ENCODE assay signal across 29 cellular contexts in genomic region chr9:14677872-14678271, GRCh38. TPM values are rescaled to one million over a fixed set of nuclear protein-coding genes. Genes with fewer than 3 reads are reported as not detected.
DNase-seq lines count a peak whose midpoint lies in the region; ATAC-seq and TF ChIP-seq lines count a peak whose summit lies in the region.
"Had no signal": no experiment of that assay in that cellular context is flagged by ENCODE, and none has a peak within 500 bp of the region (broad histone marks: within the 10 kb centered on the region; RNA-seq: fewer than 3 reads in every experiment).

No MANE protein-coding gene starts in this region.

- no peaks in the 10 kb centered on the region for H3K9me3 Mint-ChIP-seq in mesothelial cell of epicardium
- H3K9me3 Mint-ChIP-seq: CD8-positive, alpha-beta memory T cell had no signal

- H3K27ac ChIP-seq in IMR-90 (ENCODE audit: insufficient read depth, low read length) (no peak overlapping the region), coronary artery (no peak overlapping the region)

- dilution Hi-C loops in IMR-90 (cut with HindIII; ENCODE audit: low sequenced_read_pairs, unreplicated experiment), result no loop called here

- in situ Hi-C loops in IMR-90 (cut with MboI; ENCODE audit: low sequenced_read_pairs), result no loop called here

- TF ChIP-seq CTCF in IMR-90 (conservative IDR thresholded peaks at IDR 0.05; ENCODE audit: low read depth, low read length) (no peak), mesothelial cell of epicardium (IDR thresholded peaks at IDR 0.05; ENCODE audit: unreplicated experiment) (no peak), coronary artery (IDR thresholded peaks at IDR 0.05) (no peak)

- H3K56ac ChIP-seq in IMR-90 (ENCODE audit: extremely low read depth, insufficient read depth, low read length), result no peak overlapping the region

- H3K36me3 ChIP-seq in IMR-90 (ENCODE audit: control insufficient read depth, insufficient read depth, low read length), result no peaks in the 10 kb centered on the region; the same call in 1 of the 2 replicates
- H3K36me3 ChIP-seq: BE2C had no signal

- peaks cover 27% of the 10 kb centered on the region for H3K4me1 Mint-ChIP-seq in mesothelial cell of epicardium
- H3K4me1 Mint-ChIP-seq: CD14-positive monocyte had no signal

- no peak overlapping the region for H4K91ac ChIP-seq in IMR-90 (ENCODE audit: insufficient read depth, low read depth, low read length)

- H3K4me3 ChIP-seq in IMR-90 (ENCODE audit: insufficient read depth, low read depth, low read length) (no peak overlapping the region), coronary artery (no peak overlapping the region)
- H3K4me3 ChIP-seq: GM12878, HAP-1 had no signal

- TF ChIP-seq POLR2A in IMR-90 (IDR thresholded peaks at IDR 0.05; ENCODE audit: low read depth, low read length), result no peak

- H2BK120ac ChIP-seq in IMR-90 (ENCODE audit: low read depth, low read length), result no peak overlapping the region

- WGBS in IMR-90 (ENCODE audit: extremely low coverage in 2 of 2, insufficient read length in 1 of 2), 2 experiments, result 100% methylated on average over 2 of the region's 6 CpGs; no CpG with 5 or more reads in 1 of the 2 experiments

- H3K23ac ChIP-seq in IMR-90 (ENCODE audit: low read depth, low read length), result no peak overlapping the region

- TF ChIP-seq RAD21 in IMR-90 (IDR thresholded peaks at IDR 0.05; ENCODE audit: low read length), result no peak

- H2BK15ac ChIP-seq in IMR-90 (ENCODE audit: low read depth, low read length), result no peak overlapping the region

- H3K27ac Mint-ChIP-seq in mesothelial cell of epicardium, result peak overlapping the region; percentile 57
- H3K27ac Mint-ChIP-seq: CD14-positive monocyte had no signal

- no peak overlapping the region for H2AK9ac ChIP-seq in IMR-90 (replicated peaks; ENCODE audit: low read depth, low read length, poor library complexity)

- no peaks in the 10 kb centered on the region for H3K27me3 ChIP-seq in IMR-90 (ENCODE audit: control insufficient read depth, insufficient read depth, low read length)
- H3K27me3 ChIP-seq: BE2C had no signal

- no peak overlapping the region for H3K4ac ChIP-seq in IMR-90 (ENCODE audit: low read depth, low read length)

- no peak overlapping the region for H4K8ac ChIP-seq in IMR-90 (ENCODE audit: low read depth in 2 of 2, low read length in 2 of 2)

- H3K36me3 Mint-ChIP-seq in mesothelial cell of epicardium, result peaks cover 23% of the 10 kb centered on the region

- H3K4me2 ChIP-seq in IMR-90 (ENCODE audit: low read depth, low read length), result no peak overlapping the region

- H3K4me1 ChIP-seq in IMR-90 (ENCODE audit: control insufficient read depth, insufficient read depth, low read length), result no peaks in the 10 kb centered on the region
- H3K4me1 ChIP-seq: BE2C, HAP-1 had no signal

- H3K27me3 Mint-ChIP-seq in mesothelial cell of epicardium (ENCODE audit: low read depth), result no peaks in the 10 kb centered on the region
- H3K27me3 Mint-ChIP-seq: CD8-positive, alpha-beta memory T cell had no signal

- no TSS peak for BruUV-seq in IMR-90 (replicated peaks; lab: Mats Ljungman, UMichigan)

- no peak overlapping the region for H2AK5ac ChIP-seq in IMR-90 (ENCODE audit: low read depth, low read length)

- DNase-seq in IMR-90 (no peak), astrocyte of the hippocampus (ENCODE audit: low read depth, low spot score) (peak; percentile 20), mesothelial cell of epicardium (ENCODE audit: low spot score in 2 of 2, unreplicated experiment in 2 of 2) (no peak), amygdala (lab: John Stamatoyannopoulos, UW) (no peak), coronary artery (ENCODE audit: low spot score) (no peak), SHP77 treated with DMSO at 0.1 percent for 48 hours (lab: John Stamatoyannopoulos, UW) (no peak)
- DNase-seq: BE2C; CD8-positive, alpha-beta memory T cell; DMS 273 treated with DMSO at 0.1 percent for 48 hours; DMS79; EL; GDM1; GOT3; Karpas-422; NCI-H1092; NCI-H1417 treated with DMSO at 0.1 percent for 48 hours; NCI-H1694 treated with DMSO at 0.1 percent for 48 hours; NCI-H2081; NCI-H2171; NCI-H226; NCI-H510A; NCI-H69; Right ventricle myocardium superior; RPMI8226 had no signal

- intact Hi-C loops in IMR-90 (cut with micrococcal nuclease), result no loop called here

- no peaks in the 10 kb centered on the region for H3K9me1 ChIP-seq in IMR-90 (ENCODE audit: insufficient read depth, low read length)

- H4K5ac ChIP-seq in IMR-90 (ENCODE audit: low read depth, low read length), result no peak overlapping the region

- POLR2A ChIA-PET in IMR-90 (lab: Charles Lee; ENCODE audit: unreplicated experiment), result no interaction called here

- H4K20me1 ChIP-seq in IMR-90 (ENCODE audit: insufficient read depth, low read length), result no peaks in the 10 kb centered on the region

- CTCF ChIA-PET in IMR-90 (lab: Yijun Ruan, JAX), result no interaction called here

- no peak for ATAC-seq in IMR-90 (ENCODE audit: low read depth)
- no peak for ATAC-seq in GM18520 (IDR thresholded peaks at IDR 0.05; ENCODE audit: unreplicated experiment)
- ATAC-seq: GM12878 had no signal

- H3K4me3 Mint-ChIP-seq in mesothelial cell of epicardium, result no peak overlapping the region
- H3K4me3 Mint-ChIP-seq: CD14-positive monocyte; CD8-positive, alpha-beta memory T cell had no signal

- H2BK20ac ChIP-seq in IMR-90 (ENCODE audit: low read depth, low read length), result no peak overlapping the region

- peaks cover 6% of the 10 kb centered on the region in 2 experiments; a peak in 3 of 4 replicates for H3K79me1 ChIP-seq in IMR-90 (ENCODE audit: low read depth in 1 of 2, low read length in 2 of 2)

- no peak overlapping the region for H2BK5ac ChIP-seq in IMR-90 (ENCODE audit: low read depth, low read length, poor library complexity, severe bottlenecking)

- H3K9ac ChIP-seq in IMR-90 (ENCODE audit: low read depth, low read length), result no peak overlapping the region

- H3K14ac ChIP-seq in IMR-90 (replicated peaks; ENCODE audit: low read depth, low read length), result no peak overlapping the region

- H2AFZ ChIP-seq in IMR-90 (replicated peaks; ENCODE audit: low read length, poor library complexity), result no peak overlapping the region

- H3K18ac ChIP-seq in IMR-90 (ENCODE audit: low read depth, low read length), result no peak overlapping the region

- H3K9me3 ChIP-seq in IMR-90 (ENCODE audit: control insufficient read depth, insufficient read depth, low read length), result no peaks in the 10 kb centered on the region
- H3K9me3 ChIP-seq: BE2C, HAP-1 had no signal

TF ChIP-seq in IMR-90, 13 proteins besides CTCF, POLR2A, EP300 and RAD21:
- TF ChIP-seq RFX5 (IDR thresholded peaks at IDR 0.05; ENCODE audit: low read depth, low read length) (no peak), MAFK (IDR thresholded peaks at IDR 0.05; ENCODE audit: low read depth, low read length) (peak; percentile 59), CHD1 (IDR thresholded peaks at IDR 0.05; ENCODE audit: low read depth, low read length) (no peak), USF2 (IDR thresholded peaks at IDR 0.05; ENCODE audit: low read depth, low read length) (no peak), RCOR1 (IDR thresholded peaks at IDR 0.05; ENCODE audit: insufficient replicate concordance, low read length) (no peak), FOS (IDR thresholded peaks at IDR 0.05; ENCODE audit: low read depth, low read length) (no peak)

RNA-seq across cellular contexts. Expression of gene ZDHHC21, which starts 15.4 kb away (rescaled TPM):
- total RNA-seq in IMR-90 (2012; rRNA removed) (4.5 and 8.3 TPM in 2 replicates), mesothelial cell of epicardium (18.5 to 22.4 TPM (median 18.6 TPM) in 3 replicates)
- 1.8 and 2.8 TPM in 2 replicates for polyA plus RNA-seq in IMR-90 (2012; rRNA removed)
- 0.20 and 0.38 TPM in 2 replicates for polyA plus RNA-seq in IMR-90 (2012; cell fraction: cytosol; rRNA removed)
- 0.71 and 8.9 TPM in 2 replicates for polyA plus RNA-seq in IMR-90 (2012; cell fraction: nucleus; rRNA removed; ENCODE audit: low replicate concordance)

RNA-seq across cellular contexts. Expression of gene CER1, which starts 44.7 kb away (rescaled TPM):
- total RNA-seq in IMR-90 (2012; rRNA removed), result not detected in 2 replicates
- not detected in 2 replicates for polyA plus RNA-seq in IMR-90 (2012; rRNA removed)
- polyA plus RNA-seq in IMR-90 (2012; cell fraction: cytosol; rRNA removed), result not detected in 2 replicates
- not detected in 2 replicates for polyA plus RNA-seq in IMR-90 (2012; cell fraction: nucleus; rRNA removed; ENCODE audit: low replicate concordance)
- 0.78 to 1.2 TPM (median 1.0 TPM) in 3 replicates for total RNA-seq in mesothelial cell of epicardium
- total RNA-seq: CD8-positive, alpha-beta memory T cell; GM12878; Right ventricle myocardium superior; SK-MEL-5 had no signal
- polyA plus RNA-seq: CD14-positive monocyte; CD8-positive, alpha-beta memory T cell; GM12878 had no signal
